ENCODE assay signal across 1 cellular context in the genomic region with DNA sequence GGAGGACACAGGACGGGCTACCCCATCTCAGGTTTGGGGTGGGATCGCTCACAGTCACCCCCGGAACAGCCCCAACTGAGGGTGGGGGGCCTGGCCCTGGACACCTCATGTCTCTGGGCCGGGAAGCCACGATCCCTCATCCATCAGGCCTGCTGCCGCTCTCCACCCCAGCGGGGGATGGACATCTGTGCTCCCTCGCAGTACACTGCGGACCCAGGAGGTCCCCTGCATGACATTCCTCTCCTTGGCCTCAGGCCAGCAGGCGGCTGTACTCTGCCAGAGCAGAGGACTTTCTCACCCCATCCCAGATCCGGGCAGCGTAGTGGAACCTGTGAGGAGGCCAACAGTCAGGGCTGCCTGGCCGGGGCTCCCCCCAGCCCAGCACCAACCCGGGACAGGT.
TF ChIP-seq lines count a peak whose summit lies in the region.

No MANE protein-coding gene starts in this region.

TF ChIP-seq in K562, 482 proteins besides CTCF, POLR2A, EP300 and RAD21:
- TF ChIP-seq ZNF253 (CRISPR knock-in tag; conservative IDR thresholded peaks at IDR 0.05) (no peak), POLR2G (IDR thresholded peaks at IDR 0.05; ENCODE audit: low read depth, low read length) (0 out of 2 replicates have a peak, but pooled peaks have one; percentile 25), ATF7 (IDR thresholded peaks at IDR 0.05) (no peak), NFIC (IDR thresholded peaks at IDR 0.05) (0 out of 2 replicates have a peak, but pooled peaks have one; percentile 24)
TF ChIP-seq in K562: peak in this region for 2.
